Comparison of ENCODE assay signal across 8 cellular contexts in the genomic region with DNA sequence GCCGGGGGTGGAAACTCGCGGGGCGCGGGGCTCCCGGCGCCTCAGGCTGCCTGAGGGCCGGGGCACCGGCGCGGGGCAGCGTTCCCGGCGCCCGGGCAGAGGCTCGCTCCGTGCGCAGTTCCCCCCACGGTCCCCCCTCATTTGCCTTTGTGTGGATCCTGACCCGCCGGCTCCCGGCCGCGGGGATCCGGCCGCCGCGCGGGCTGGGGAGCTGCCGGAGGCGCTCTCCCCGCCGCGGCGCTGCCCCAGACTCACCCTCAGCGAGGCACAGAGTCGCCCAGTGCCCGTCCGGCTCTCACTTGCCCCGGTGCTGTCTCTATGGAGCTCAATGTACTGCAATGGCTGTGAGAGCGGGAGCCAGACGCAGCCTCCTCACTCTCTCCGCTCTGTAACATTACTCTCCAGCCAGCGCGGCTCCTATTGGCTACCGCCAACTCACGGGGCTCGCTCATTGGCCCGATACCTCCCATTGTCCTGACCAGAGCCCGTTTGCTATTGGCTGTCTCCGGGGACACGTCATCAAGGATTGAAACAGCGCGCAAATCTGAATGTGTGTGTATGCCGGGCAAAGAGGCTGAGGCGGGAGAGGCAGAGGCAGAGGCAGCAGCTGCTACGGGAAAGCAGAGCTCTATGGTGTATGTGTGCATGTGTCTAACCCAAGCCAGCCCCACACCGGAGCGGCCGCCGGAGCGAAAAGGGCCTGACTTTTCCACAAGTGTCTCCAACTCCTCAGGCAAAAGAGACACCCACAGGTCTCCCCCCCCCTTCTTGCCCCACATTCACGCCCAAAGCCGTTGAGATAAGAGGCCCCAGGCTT. TPM values are rescaled to one million over a fixed set of nuclear protein-coding genes. Genes with fewer than 3 reads are reported as not detected.
DNase-seq lines count a peak whose midpoint lies in the region; ATAC-seq and TF ChIP-seq lines count a peak whose summit lies in the region.

Gene HMGB1 (minus strand): TSS at position 396 of the 817 bp plus-strand sequence. CDS start 2,256 bp downstream, outside the sequence.

- H3K4me2 ChIP-seq in mammary epithelial cell (ENCODE audit: insufficient read depth, low read depth, low read length), result peak within 1 kb of the TSS; percentile 91

- H3K4me1 ChIP-seq in mammary epithelial cell (ENCODE audit: insufficient read depth, low read length), result peaks cover 23% of the 10 kb centered on the region
- peaks cover 6% of the 10 kb centered on the region for H3K4me1 ChIP-seq in iPS-20b (ENCODE audit: insufficient read depth, low read length)

- ATAC-seq in GM18873 (IDR thresholded peaks at IDR 0.05; ENCODE audit: low FRiP score, unreplicated experiment), result peak; percentile 93
- ATAC-seq in HG03139 (IDR thresholded peaks at IDR 0.05; ENCODE audit: unreplicated experiment), result peak; percentile 84

- WGBS in mammary epithelial cell (ENCODE audit: low coverage, missing lambda C conversion rate), result 5% methylated on average over 18 of the region's 64 CpGs

- peaks cover 39% of the 10 kb centered on the region for H3K79me2 ChIP-seq in mammary epithelial cell (ENCODE audit: insufficient read depth, low read length)

- H3K4me3 ChIP-seq in WERI-Rb-1 (ENCODE audit: low read depth, low read length), result peak within 1 kb of the TSS; percentile 50
- H3K4me3 ChIP-seq in mammary epithelial cell (replicated peaks in 1 of 3; ENCODE audit: insufficient read depth in 1 of 3, low read depth in 2 of 3, low read length in 3 of 3), result peak within 1 kb of the TSS; percentile 54 to 76 (median 58)
- peak within 1 kb of the TSS; percentile 71 for H3K4me3 ChIP-seq in iPS-20b (ENCODE audit: low read length)
- H3K4me3 ChIP-seq in skin epidermis, result peak within 1 kb of the TSS; percentile 70 to 92 (median 83)

- BruUV-seq in mammary epithelial cell (replicated peaks; lab: Mats Ljungman, UMichigan), result no TSS peak

- H3K27me3 ChIP-seq in WERI-Rb-1 (ENCODE audit: insufficient read depth, low read depth, severe bottlenecking) (no peaks in the 10 kb centered on the region), mammary epithelial cell (ENCODE audit: insufficient read depth, low read length) (no peaks in the 10 kb centered on the region), iPS-20b (ENCODE audit: insufficient read depth, low read length) (no peaks in the 10 kb centered on the region)

- CTCF ChIA-PET in mammary epithelial cell (lab: Charles Lee; ENCODE audit: low non-redundant PET), result interaction anchor here (0.6 kb wide), 2 partner anchors 21 to 152 kb away, joined by 3 to 4 read pairs; partner anchors contain the start of gene USPL1

- TF ChIP-seq CTCF in WERI-Rb-1 (IDR thresholded peaks at IDR 0.05; ENCODE audit: low read depth, low read length) (no peak), mammary epithelial cell (conservative IDR thresholded peaks at IDR 0.05 in 1 of 2, IDR thresholded peaks at IDR 0.05 in 1 of 2; ENCODE audit: extremely low read depth in 1 of 2, insufficient read depth in 1 of 2, low read depth in 1 of 2, low read length in 2 of 2) (no peak)

- intact Hi-C loops in mammary epithelial cell (cut with micrococcal nuclease), result loop anchor here (1.0 to 10.0 kb wide), 4 partner anchors 107 to 579 kb away; partner anchors contain the start of gene USPL1

- in situ Hi-C loops in ACHN (cut with HindIII; ENCODE audit: low pct_ligation_motif_present, low pct_unique_long_range_greater_than_20kb, low sequenced_read_pairs), result no loop called here
- in situ Hi-C loops in mammary epithelial cell (cut with MboI; ENCODE audit: low sequenced_read_pairs in 2 of 2), result loop anchor here (10.0 to 25.0 kb wide), 2 partner anchors 149 to 328 kb away; partner anchors contain the start of gene USPL1 (in 1 of the 2)

- peak; percentile 98 for DNase-seq in ACHN
- peak; percentile 97 for DNase-seq in NCI-H2227 (lab: John Stamatoyannopoulos, UW; ENCODE audit: unreplicated experiment)
- DNase-seq in WERI-Rb-1, result peak; percentile 94
- peak; percentile 99 for DNase-seq in mammary epithelial cell

- H3K36me3 ChIP-seq in WERI-Rb-1 (peaks cover 22% of the 10 kb centered on the region), mammary epithelial cell (ENCODE audit: insufficient read depth, low read length) (peaks cover 15% of the 10 kb centered on the region), iPS-20b (ENCODE audit: insufficient read depth, low read depth, low read length) (peaks cover 31% of the 10 kb centered on the region)

- H3K9me3 ChIP-seq in WERI-Rb-1 (ENCODE audit: severe bottlenecking), result no peaks in the 10 kb centered on the region
- H3K9me3 ChIP-seq in mammary epithelial cell (replicated peaks; ENCODE audit: insufficient read depth, low read length), result no peaks in the 10 kb centered on the region
- H3K9me3 ChIP-seq in iPS-20b (ENCODE audit: insufficient read depth, low read depth, low read length), result no peaks in the 10 kb centered on the region

- dilution Hi-C loops in mammary epithelial cell (cut with HindIII; ENCODE audit: low sequenced_read_pairs), result no loop called here

- H2AFZ ChIP-seq in mammary epithelial cell (ENCODE audit: low read depth, low read length), result peak within 1 kb of the TSS; percentile 97

- H4K20me1 ChIP-seq in mammary epithelial cell (ENCODE audit: insufficient read depth, low read length), result no peaks in the 10 kb centered on the region

- peak within 1 kb of the TSS; percentile 98 for H3K27ac ChIP-seq in WERI-Rb-1
- H3K27ac ChIP-seq in mammary epithelial cell (ENCODE audit: insufficient read depth, low read depth, low read length), result peak within 1 kb of the TSS; percentile 89
- peak within 1 kb of the TSS; percentile 77 for H3K27ac ChIP-seq in iPS-20b (ENCODE audit: low read length)
- H3K27ac ChIP-seq in skin epidermis, result peak within 1 kb of the TSS; percentile 97 to 100 (median 99)

- peak within 1 kb of the TSS; percentile 90 for H3K9ac ChIP-seq in mammary epithelial cell (ENCODE audit: insufficient read depth, low read length)
- H3K9ac ChIP-seq in iPS-20b (ENCODE audit: low read depth, low read length), result peak within 1 kb of the TSS; percentile 96

RNA-seq across cellular contexts. Expression of gene HMGB1, which starts in this region (rescaled TPM):
- total RNA-seq in mammary epithelial cell, result 100 to 1,000 TPM in 1 of 2 donors, 10 to 100 TPM in 1; 78.0 to 273 TPM
- 192 TPM for polyA plus RNA-seq in mammary epithelial cell
- polyA minus RNA-seq in mammary epithelial cell, result 58.7 TPM

Comparison
In these comparisons a context has a peak if more than half of its experiments do, and no peak if none do; other contexts are left out.
1. Peak in every context shown above with its lines: DNase-seq, ATAC-seq, H3K4me3 ChIP-seq and H3K27ac ChIP-seq.